ENCODE assay signal across 37 cellular contexts in genomic region chr17:35222452-35222851, GRCh38. TPM values are rescaled to one million over a fixed set of nuclear protein-coding genes. Genes with fewer than 3 reads are reported as not detected.
"Had no signal": no experiment of that assay in that cellular context is flagged by ENCODE, and none has a peak within 500 bp of the region (broad histone marks: within the 10 kb centered on the region; RNA-seq: fewer than 3 reads in every experiment).

No MANE protein-coding gene starts in this region.

- H3K4me1 ChIP-seq: body of pancreas, breast epithelium had no signal

- FAIRE-seq: astrocyte, TTC549 had no signal

- ATAC-seq: activated CD8-positive, alpha-beta T cell treated with anti-CD3 and anti-CD28 coated beads for 36 hours; activated naive CD4-positive, alpha-beta T cell treated with anti-CD3 and anti-CD28 coated beads, Interleukin-2, amount 50 U/mL, for 72 hours; activated T-cell treated with anti-CD3 and anti-CD28 coated beads, Interleukin-2, amount 50 U/mL, for 4 hours; activated T-cell treated with anti-CD3 and anti-CD28 coated beads, Interleukin-2, amount 50 U/mL, for 72 hours; activated T-helper 17 cell treated with anti-CD3 and anti-CD28 coated beads, Interleukin-2, amount 50 U/mL, for 72 hours; body of pancreas had no signal

- DNase-seq: activated B cell treated with CpG ODN at 0.5 μM for 24 hours; activated CD4-positive, alpha-beta memory T cell treated with anti-CD3 and anti-CD28 coated beads for 36 hours; activated CD4-positive, alpha-beta T cell treated with anti-CD3 and anti-CD28 coated beads for 4 hours; activated CD4-positive, alpha-beta T cell treated with anti-CD3 and anti-CD28 coated beads, Interleukin-2, amount 10 ng/mL, durations not matched to agents 24 days and 14 days; activated CD4-positive, alpha-beta T cell treated with anti-CD3 and anti-CD28 coated beads, Interleukin-2, amount 50 U/mL, for 1 hour; activated CD4-positive, alpha-beta T cell treated with anti-CD3 and anti-CD28 coated beads, Interleukin-2, amount 50 U/mL, for 4 hours; activated CD4-positive, CD25-positive, alpha-beta regulatory T cell treated with anti-CD3 and anti-CD28 coated beads, Interleukin-2, amount 50 U/mL, for 72 hours; activated CD8-positive, alpha-beta memory T cell treated with anti-CD3 and anti-CD28 coated beads, Interleukin-2, amount 50 U/mL, for 4 hours; activated CD8-positive, alpha-beta T cell treated with anti-CD3 and anti-CD28 coated beads for 36 hours; activated effector memory CD4-positive, alpha-beta T cell treated with anti-CD3 and anti-CD28 coated beads, Interleukin-2, amount 50 U/mL, for 16 hours; activated gamma-delta T cell treated with Interleukin-2 at 50 U/mL for 16 hours; activated naive CD4-positive, alpha-beta T cell; activated naive CD4-positive, alpha-beta T cell treated with anti-CD3 and anti-CD28 coated beads for 36 hours; activated naive CD4-positive, alpha-beta T cell treated with anti-CD3 and anti-CD28 coated beads, Interleukin-2, amount 50 U/mL, for 16 hours; activated naive CD8-positive, alpha-beta T cell treated with anti-CD3 and anti-CD28 coated beads for 36 hours; activated T-cell treated with anti-CD3 and anti-CD28 coated beads for 4 hours; activated T-cell treated with anti-CD3 and anti-CD28 coated beads, Interleukin-2, amount 50 U/mL, for 1 hour; activated T-cell treated with anti-CD3 and anti-CD28 coated beads, Interleukin-2, amount 50 U/mL, for 4 hours; activated T-cell treated with anti-CD3 and anti-CD28 coated beads, Interleukin-2, amount 50 U/mL, for 72 hours; adrenal gland; amniotic stem cell; aorta; body of pancreas; brain microvascular endothelial cell; central memory CD4-positive, alpha-beta T cell; T-helper 2 cell; T-helper 9 cell had no signal

- H3K4me3 ChIP-seq: adrenal gland, body of pancreas, breast epithelium had no signal

- H3K27ac ChIP-seq: adrenal gland, body of pancreas, brain microvascular endothelial cell, breast epithelium, VCaP had no signal

- H3K36me3 ChIP-seq: adrenal gland, brain microvascular endothelial cell, breast epithelium had no signal

- H3K27me3 ChIP-seq: adrenal gland, body of pancreas, brain microvascular endothelial cell, breast epithelium had no signal

RNA-seq across cellular contexts. Expression of gene SLC35G3, which starts 28.3 kb away (rescaled TPM):
- total RNA-seq: activated CD4-positive, alpha-beta memory T cell treated with anti-CD3 and anti-CD28 coated beads for 36 hours; activated CD4-positive, alpha-beta T cell treated with anti-CD3 and anti-CD28 coated beads, Interleukin-2, amount 10 ng/mL, durations not matched to agents 24 days and 14 days; activated CD8-positive, alpha-beta memory T cell treated with anti-CD3 and anti-CD28 coated beads for 36 hours; activated CD8-positive, alpha-beta T cell treated with anti-CD3 and anti-CD28 coated beads for 36 hours; activated naive CD4-positive, alpha-beta T cell treated with anti-CD3 and anti-CD28 coated beads for 36 hours; activated naive CD4-positive, alpha-beta T cell treated with anti-CD3 and anti-CD28 coated beads, Interleukin-2, amount 50 U/mL, for 72 hours; activated naive CD8-positive, alpha-beta T cell treated with anti-CD3 and anti-CD28 coated beads for 36 hours; activated T-cell treated with anti-CD3 and anti-CD28 coated beads, Interleukin-2, amount 50 U/mL, for 4 hours; activated T-cell treated with anti-CD3 and anti-CD28 coated beads, Interleukin-2, amount 50 U/mL, for 72 hours; activated T-helper 1 cell treated with anti-CD3 and anti-CD28 coated beads, Interleukin-12 subunit alpha, Interleukin-12 subunit beta, Interleukin-2, Interleukin-4 antibody, amounts not matched to agents 30 ng/mL and 10 ng/mL and 1 ng/mL, durations not matched to agents 14 hours and 24 hours and 36 hours; activated T-helper 17 cell treated with anti-CD3 and anti-CD28 coated beads, Interleukin-2, amount 50 U/mL, for 72 hours; adrenal gland; aorta; astrocyte; body of pancreas; breast epithelium; cardiac septum; cerebellum had no signal
- polyA plus RNA-seq: adrenal gland, aorta had no signal
